Comparison of ENCODE assay signal across 8 cellular contexts in genomic region chr3:10025205-10026083, GRCh38. TPM values are rescaled to one million over a fixed set of nuclear protein-coding genes. Genes with fewer than 3 reads are reported as not detected.
DNase-seq lines count a peak whose midpoint lies in the region; ATAC-seq, FAIRE-seq and TF ChIP-seq lines count a peak whose summit lies in the region.

No MANE protein-coding gene starts in this region.

- WGBS in liver, result 30% methylated on average over 19 of the region's 19 CpGs
- 26 to 29% methylated on average over 19 of the region's 19 CpGs for WGBS in tibial nerve, 2 donors

- no peak for TF ChIP-seq EP300 in tibial nerve (IDR thresholded peaks at IDR 0.05)

- no peak for TF ChIP-seq CTCF in astrocyte (IDR thresholded peaks at IDR 0.05; ENCODE audit: insufficient read depth, low read depth, low read length)
- no peak for TF ChIP-seq CTCF in liver (IDR thresholded peaks at IDR 0.05; ENCODE audit: low read depth, low read length, missing input control)
- TF ChIP-seq CTCF in tibial nerve (IDR thresholded peaks at IDR 0.05), result no peak

- no peaks in the 10 kb centered on the region for H3K9me3 ChIP-seq in astrocyte (ENCODE audit: insufficient read depth, low read depth, low read length)
- no peaks in the 10 kb centered on the region for H3K9me3 ChIP-seq in liver (ENCODE audit: control insufficient read depth in 4 of 4, low read length in 3 of 4)
- no peaks in the 10 kb centered on the region for H3K9me3 ChIP-seq in tibial nerve

- H2AFZ ChIP-seq in astrocyte (ENCODE audit: low read depth, low read length), result peak overlapping the region; percentile 96

- no peaks in the 10 kb centered on the region for H3K27me3 ChIP-seq in astrocyte (ENCODE audit: insufficient read depth, low read length)
- no peaks in the 10 kb centered on the region for H3K27me3 ChIP-seq in liver (ENCODE audit: control insufficient read depth in 4 of 4, insufficient read depth in 4 of 4, low read length in 3 of 4)
- H3K27me3 ChIP-seq in tibial nerve, result no peaks in the 10 kb centered on the region

- peak overlapping the region; percentile 99 for H3K27ac Mint-ChIP-seq in activated CD8-positive, alpha-beta memory T cell treated with anti-CD3 and anti-CD28 coated beads, Interleukin-2, amount 10 ng/mL, durations not matched to agents 7 days and 5 days
- H3K27ac Mint-ChIP-seq in astrocyte (ENCODE audit: unreplicated experiment), result peak overlapping the region; percentile 77

- H3K4me2 ChIP-seq in astrocyte (ENCODE audit: low read length), result peak overlapping the region; percentile 100

- H3K4me3 ChIP-seq in astrocyte (ENCODE audit: insufficient read depth, low read depth, low read length) (peak overlapping the region; percentile 97), liver (ENCODE audit: low read depth in 1 of 3, low read length in 3 of 3) (peak overlapping the region; percentile 90 to 98 (median 98)), tibial nerve (peak overlapping the region; percentile 52 to 80 (median 77))

- H3K79me2 ChIP-seq in astrocyte (ENCODE audit: insufficient read depth, low read length), result peaks cover 31% of the 10 kb centered on the region

- no peak for ATAC-seq in activated CD8-positive, alpha-beta memory T cell treated with anti-CD3 and anti-CD28 coated beads, Interleukin-2, amount 10 ng/mL, durations not matched to agents 7 days and 5 days
- ATAC-seq in HG03039 (IDR thresholded peaks at IDR 0.05; ENCODE audit: unreplicated experiment), result no peak

- CTCF ChIA-PET in activated CD8-positive, alpha-beta memory T cell treated with anti-CD3 and anti-CD28 coated beads, Interleukin-2, amount 10 ng/mL, durations not matched to agents 7 days and 5 days (lab: Charles Lee), result interaction anchor here (0.9 to 1.4 kb wide), 4 partner anchors 14 to 297 kb away, joined by 3 to 4 read pairs (median 3); no protein-coding TSS in a partner anchor

- H3K36me3 ChIP-seq in astrocyte (ENCODE audit: insufficient read depth, low read length) (peaks cover 11% of the 10 kb centered on the region), liver (ENCODE audit: control insufficient read depth in 4 of 4, insufficient read depth in 3 of 4, low read depth in 1 of 4, low read length in 3 of 4) (peaks cover 2 to 19% (median 13%) of the 10 kb centered on the region in 4 donors), tibial nerve (peaks cover 0 to 37% (median 0%) of the 10 kb centered on the region in 3 donors)

- H3K4me1 ChIP-seq in astrocyte (ENCODE audit: insufficient read depth, low read length) (peaks cover 32% of the 10 kb centered on the region), liver (ENCODE audit: control insufficient read depth in 4 of 4, insufficient read depth in 4 of 4, low read length in 3 of 4) (peaks cover 3 to 23% (median 21%) of the 10 kb centered on the region in 4 donors), tibial nerve (peaks cover 0 to 36% (median 20%) of the 10 kb centered on the region in 4 donors)

- H3K4me3 Mint-ChIP-seq in activated CD8-positive, alpha-beta memory T cell treated with anti-CD3 and anti-CD28 coated beads, Interleukin-2, amount 10 ng/mL, durations not matched to agents 7 days and 5 days, result peak overlapping the region; percentile 97
- peak overlapping the region; percentile 99 for H3K4me3 Mint-ChIP-seq in astrocyte (ENCODE audit: unreplicated experiment)

- DNase-seq in activated CD8-positive, alpha-beta memory T cell treated with anti-CD3 and anti-CD28 coated beads, Interleukin-2, amount 10 ng/mL, durations not matched to agents 7 days and 5 days, result no peak
- DNase-seq in activated CD8-positive, alpha-beta memory T cell treated with anti-CD3 and anti-CD28 coated beads, Interleukin-2, amount 50 U/mL, for 4 hours, result no peak
- DNase-seq in astrocyte (ENCODE audit: low read depth) (no peak), tibial nerve (ENCODE audit: low spot score in 2 of 2) (no peak), NCI-H526 treated with DMSO at 0.1 percent for 48 hours (lab: John Stamatoyannopoulos, UW) (no peak), SKM-1 treated with dmso at 0.1 percent for 144 hours (lab: John Stamatoyannopoulos, UW; ENCODE audit: unreplicated experiment) (no peak)

- no peaks in the 10 kb centered on the region for H3K9me3 Mint-ChIP-seq in activated CD8-positive, alpha-beta memory T cell treated with anti-CD3 and anti-CD28 coated beads, Interleukin-2, amount 10 ng/mL, durations not matched to agents 7 days and 5 days (ENCODE audit: low read depth)
- no peaks in the 10 kb centered on the region for H3K9me3 Mint-ChIP-seq in astrocyte (ENCODE audit: unreplicated experiment)

- peaks cover 37% of the 10 kb centered on the region for H3K4me1 Mint-ChIP-seq in activated CD8-positive, alpha-beta memory T cell treated with anti-CD3 and anti-CD28 coated beads, Interleukin-2, amount 10 ng/mL, durations not matched to agents 7 days and 5 days
- H3K4me1 Mint-ChIP-seq in astrocyte (ENCODE audit: low read depth, unreplicated experiment), result peaks cover 10% of the 10 kb centered on the region

- TF ChIP-seq POLR2A in tibial nerve (IDR thresholded peaks at IDR 0.05), result no peak

- no peaks in the 10 kb centered on the region for H3K27me3 Mint-ChIP-seq in activated CD8-positive, alpha-beta memory T cell treated with anti-CD3 and anti-CD28 coated beads, Interleukin-2, amount 10 ng/mL, durations not matched to agents 7 days and 5 days
- H3K27me3 Mint-ChIP-seq in astrocyte (ENCODE audit: low read depth, unreplicated experiment), result no peaks in the 10 kb centered on the region

- peaks cover 25% of the 10 kb centered on the region for H3K36me3 Mint-ChIP-seq in activated CD8-positive, alpha-beta memory T cell treated with anti-CD3 and anti-CD28 coated beads, Interleukin-2, amount 10 ng/mL, durations not matched to agents 7 days and 5 days
- H3K36me3 Mint-ChIP-seq in astrocyte (ENCODE audit: low read depth, unreplicated experiment), result peaks cover 19% of the 10 kb centered on the region

- no peak for FAIRE-seq in astrocyte (lab: Jason Lieb, UNC)

- no peak for TF ChIP-seq RAD21 in liver (IDR thresholded peaks at IDR 0.05)

- H3K27ac ChIP-seq in astrocyte (ENCODE audit: low read depth, low read length) (peak overlapping the region; percentile 85), liver (ENCODE audit: low read depth in 1 of 2, low read length in 2 of 2) (peak overlapping the region; percentile 38 to 62), tibial nerve (peak overlapping the region in 3 of 4 donors; percentile 36 to 78 (median 73))

- H4K20me1 ChIP-seq in astrocyte (ENCODE audit: insufficient read depth, low read length), result peaks cover 22% of the 10 kb centered on the region

- H3K9ac ChIP-seq in astrocyte (ENCODE audit: low read length) (peak overlapping the region; percentile 96), liver (ENCODE audit: low read depth in 1 of 2, low read length in 2 of 2) (peak overlapping the region; percentile 61 to 85)

TF ChIP-seq in liver, 16 proteins besides CTCF, POLR2A, EP300 and RAD21:
- TF ChIP-seq RXRA (IDR thresholded peaks at IDR 0.05) (peak in 1 of 2 donors; percentile 13), HNF4A (conservative IDR thresholded peaks at IDR 0.05) (no peak)

RNA-seq across cellular contexts. Expression of gene FANCD2, which starts 0.8 kb away (rescaled TPM):
- 100 to 1,000 TPM in 1 of 2 experiments, 10 to 100 TPM in 1; 75.1 to 109 TPM for total RNA-seq in activated CD8-positive, alpha-beta memory T cell treated with anti-CD3 and anti-CD28 coated beads, Interleukin-2, amount 10 ng/mL, durations not matched to agents 7 days and 5 days
- 2.8 and 3.7 TPM in 2 replicates for total RNA-seq in astrocyte
- 10 to 100 TPM in 1 of 2 donors, under 1 TPM in 1; 0.84 to 24.6 TPM for total RNA-seq in liver
- under 1 TPM; 0.76 to 0.84 TPM for polyA plus RNA-seq in liver
- 10 to 100 TPM in 2 of 4 donors, 1 to 10 TPM in 2; 2.0 to 13.7 (median 7.6) TPM for total RNA-seq in tibial nerve

RNA-seq across cellular contexts. Expression of gene EMC3, which starts 38.8 kb away (rescaled TPM):
- 10 to 100 TPM; 52.5 to 63.8 TPM for total RNA-seq in activated CD8-positive, alpha-beta memory T cell treated with anti-CD3 and anti-CD28 coated beads, Interleukin-2, amount 10 ng/mL, durations not matched to agents 7 days and 5 days
- total RNA-seq in astrocyte (59.7 and 61.0 TPM in 2 replicates), liver (10 to 100 TPM; 54.0 to 71.4 TPM), tibial nerve (10 to 100 TPM; 16.1 to 30.6 (median 25.1) TPM)
- polyA plus RNA-seq in liver, result 10 to 100 TPM; 77.2 to 81.3 TPM
